ENCODE assay signal across 8 cellular contexts in genomic region chr5:176610430-176610763, GRCh38. TPM values are rescaled to one million over a fixed set of nuclear protein-coding genes. Genes with fewer than 3 reads are reported as not detected.
DNase-seq lines count a peak whose midpoint lies in the region; ATAC-seq lines count a peak whose summit lies in the region.

No MANE protein-coding gene starts in this region.

- ATAC-seq in right cardiac atrium, result no peak

- WGBS in right cardiac atrium, result 5% methylated on average over 31 of the region's 31 CpGs

- intact Hi-C loops in right cardiac atrium (cut with DNase I), result no loop called here

- H3K4me3 ChIP-seq in H7 (ENCODE audit: insufficient read depth, low read depth, low read length) (peak overlapping the region; percentile 73), SK-N-MC (peak overlapping the region; percentile 81), right cardiac atrium (ENCODE audit: low read length) (peak overlapping the region; percentile 89), subcutaneous abdominal adipose tissue (ENCODE audit: low read depth in 1 of 5, low read length in 5 of 5) (peak overlapping the region in 4 of 5 donors; percentile 48 to 63 (median 62))

- H3K4me1 ChIP-seq in right cardiac atrium (ENCODE audit: control insufficient read depth, insufficient read depth, low read length) (peaks cover 4% of the 10 kb centered on the region), subcutaneous abdominal adipose tissue (ENCODE audit: control insufficient read depth in 5 of 5, insufficient read depth in 5 of 5, low read length in 5 of 5) (peaks cover 0 to 10% (median 8%) of the 10 kb centered on the region in 5 donors)

- H3K27ac ChIP-seq in SK-N-MC (no peak overlapping the region), right cardiac atrium (ENCODE audit: low read length) (no peak overlapping the region), subcutaneous abdominal adipose tissue (ENCODE audit: low read depth, low read length) (no peak overlapping the region)

- DNase-seq in COLO668 (lab: John Stamatoyannopoulos, UW; ENCODE audit: unreplicated experiment), result peak; percentile 54
- DNase-seq in H7, result no peak
- DNase-seq in SK-N-MC (ENCODE audit: low read depth, low spot score), result no peak
- DNase-seq in right cardiac atrium, result no peak
- DNase-seq in SIG-M5 (lab: John Stamatoyannopoulos, UW), result no peak
- DNase-seq in GF-D8 (lab: John Stamatoyannopoulos, UW), result no peak
- DNase-seq in dermis blood vessel endothelial cell, result no peak

- no peaks in the 10 kb centered on the region for H3K36me3 ChIP-seq in H7 (replicated peaks; ENCODE audit: control insufficient read depth, insufficient read depth, low read length)
- H3K36me3 ChIP-seq in SK-N-MC (ENCODE audit: insufficient read depth, low read length), result no peaks in the 10 kb centered on the region
- H3K36me3 ChIP-seq in subcutaneous abdominal adipose tissue (ENCODE audit: control insufficient read depth in 5 of 5, insufficient read depth in 5 of 5, low read length in 5 of 5), result no peaks in the 10 kb centered on the region

- H3K9me3 ChIP-seq in SK-N-MC (ENCODE audit: low read depth, low read length) (no peaks in the 10 kb centered on the region), right cardiac atrium (ENCODE audit: control insufficient read depth, low read length) (no peaks in the 10 kb centered on the region), subcutaneous abdominal adipose tissue (ENCODE audit: control insufficient read depth in 5 of 5, low read length in 5 of 5) (no peaks in the 10 kb centered on the region)

- no peak overlapping the region for H3K9ac ChIP-seq in SK-N-MC (ENCODE audit: insufficient read length)
- H3K9ac ChIP-seq in subcutaneous abdominal adipose tissue (ENCODE audit: low read length in 5 of 5), result no peak overlapping the region

- peaks cover 6% of the 10 kb centered on the region for H3K27me3 ChIP-seq in H7 (ENCODE audit: control insufficient read depth, insufficient read depth, low read length)
- no peaks in the 10 kb centered on the region for H3K27me3 ChIP-seq in right cardiac atrium (ENCODE audit: control insufficient read depth, insufficient read depth)
- peaks cover 6 to 28% (median 11%) of the 10 kb centered on the region in 5 donors for H3K27me3 ChIP-seq in subcutaneous abdominal adipose tissue (ENCODE audit: control insufficient read depth in 5 of 5, insufficient read depth in 4 of 5, low read length in 5 of 5)

RNA-seq across cellular contexts. Expression of gene GPRIN1, which starts 0.4 kb away (rescaled TPM):
- total RNA-seq in H7 (2014; rRNA removed; shearing (Covaris generic)), result 6.6 and 14.2 TPM in 2 replicates
- total RNA-seq in right cardiac atrium, result under 1 TPM; 0.34 to 0.62 (median 0.46) TPM
- polyA plus RNA-seq in right cardiac atrium, result 0.23 TPM
- 7.7 and 8.7 TPM in 2 replicates for total RNA-seq in dermis blood vessel endothelial cell

RNA-seq across cellular contexts. Expression of gene SNCB, which starts 19.9 kb away (rescaled TPM):
- 4.7 and 7.2 TPM in 2 replicates for total RNA-seq in H7 (2014; rRNA removed; shearing (Covaris generic))
- total RNA-seq in right cardiac atrium (1 to 10 TPM in 1 of 4 donors, under 1 TPM in 2, not detected in 1; 0.74 to 3.2 (median 0.88) TPM), dermis blood vessel endothelial cell (0.84 and 1.4 TPM in 2 replicates)
- polyA plus RNA-seq in right cardiac atrium, result 2.3 TPM

RNA-seq across cellular contexts. Expression of gene EIF4E1B, which starts 20.1 kb away (rescaled TPM):
- total RNA-seq in H7 (2014; rRNA removed; shearing (Covaris generic)), result 0.33 and 0.97 TPM in 2 replicates
- total RNA-seq in right cardiac atrium, result not detected
- not detected for polyA plus RNA-seq in right cardiac atrium
- total RNA-seq in dermis blood vessel endothelial cell, result not detected in 2 replicates

RNA-seq across cellular contexts. Expression of gene TSPAN17, which starts 36.9 kb away (rescaled TPM):
- 39.8 and 50.7 TPM in 2 replicates for total RNA-seq in H7 (2014; rRNA removed; shearing (Covaris generic))
- total RNA-seq in right cardiac atrium, result 10 to 100 TPM; 16.1 to 23.7 (median 18.8) TPM
- 15.8 TPM for polyA plus RNA-seq in right cardiac atrium
- total RNA-seq in dermis blood vessel endothelial cell, result 51.2 and 53.6 TPM in 2 replicates
